In genomic region chr6:35091353-35092083, GRCh38 we compare ENCODE assay signal across 21 cellular contexts. TPM values are rescaled to one million over a fixed set of nuclear protein-coding genes. Genes with fewer than 3 reads are reported as not detected.
A peak's percentile ranks its signal among the peaks of the same experiment; 100 is the strongest.
DNase-seq lines count a peak whose midpoint lies in the region; ATAC-seq, FAIRE-seq and TF ChIP-seq lines count a peak whose summit lies in the region.
"Had no signal": no experiment of that assay in that cellular context is flagged by ENCODE, and none has a peak within 500 bp of the region (broad histone marks: within the 10 kb centered on the region; RNA-seq: fewer than 3 reads in every experiment).

No MANE protein-coding gene starts in this region.

- no peaks in the 10 kb centered on the region for H3K9me3 ChIP-seq in astrocyte (ENCODE audit: insufficient read depth, low read depth, low read length)
- no peaks in the 10 kb centered on the region for H3K9me3 ChIP-seq in thoracic aorta
- no peaks in the 10 kb centered on the region for H3K9me3 ChIP-seq in SK-N-SH
- H3K9me3 ChIP-seq: neutrophil had no signal

- H3K79me2 ChIP-seq in astrocyte (ENCODE audit: insufficient read depth, low read length) (no peaks in the 10 kb centered on the region), SK-N-SH (ENCODE audit: insufficient read depth) (no peaks in the 10 kb centered on the region)

- no peaks in the 10 kb centered on the region for H3K27me3 Mint-ChIP-seq in astrocyte (ENCODE audit: low read depth, unreplicated experiment)
- H3K27me3 Mint-ChIP-seq: memory B cell had no signal

- ATAC-seq in thoracic aorta (ENCODE audit: insufficient number of reproducible peaks, low FRiP score, low read depth), result no peak

- H3K4me1 ChIP-seq in astrocyte (ENCODE audit: insufficient read depth, low read length), result peaks cover 40% of the 10 kb centered on the region
- H3K4me1 ChIP-seq in thoracic aorta (ENCODE audit: control insufficient read depth in 1 of 2, low read depth in 2 of 2), result peaks cover 53 to 98% of the 10 kb centered on the region in 2 donors
- H3K4me1 ChIP-seq in SK-N-SH (ENCODE audit: control insufficient read depth in 1 of 2, insufficient read depth in 2 of 2, low read depth in 1 of 2, low read length in 1 of 2), result peaks cover 11 to 36% of the 10 kb centered on the region in 2 experiments

- H4K20me1 ChIP-seq in astrocyte (ENCODE audit: insufficient read depth, low read length), result no peaks in the 10 kb centered on the region
- no peaks in the 10 kb centered on the region for H4K20me1 ChIP-seq in SK-N-SH (ENCODE audit: insufficient read depth)

- H3K4me2 ChIP-seq in astrocyte (ENCODE audit: low read length) (peak overlapping the region; percentile 54), SK-N-SH (no peak overlapping the region)

- no peak overlapping the region for H3K27ac Mint-ChIP-seq in astrocyte (ENCODE audit: unreplicated experiment)
- H3K27ac Mint-ChIP-seq: CD4-positive, CD25-positive, alpha-beta regulatory T cell; memory B cell; T-helper 2 cell treated with Interferon-gamma antibody and Interleukin-4, amounts not matched to agents 5 μg/mL and 100 μg/mL, for 36 hours had no signal

- DNase-seq in GM04503 (ENCODE audit: low read depth) (peak; percentile 7), astrocyte (ENCODE audit: low read depth) (peak; percentile 8), islet precursor cell (peak; percentile 50), thoracic aorta (ENCODE audit: low spot score) (no peak), SK-N-SH (no peak), amygdala (lab: John Stamatoyannopoulos, UW) (no peak), NCI-H1417 (lab: John Stamatoyannopoulos, UW) (no peak), dorsolateral prefrontal cortex (no peak)
- DNase-seq: activated CD4-positive, alpha-beta T cell treated with anti-CD3 and anti-CD28 coated beads for 48 hours; activated T-cell treated with anti-CD3 and anti-CD28 coated beads, Interleukin-2, amount 50 U/mL, for 48 hours; amniotic stem cell; CD4-positive, CD25-positive, alpha-beta regulatory T cell; dermis blood vessel endothelial cell; foreskin melanocyte; immature natural killer cell; stimulated activated CD4-positive, alpha-beta T cell treated with anti-CD3 and anti-CD28 coated beads, Interleukin-12 subunit alpha, Interleukin-12 subunit beta, amount 100 ng/mL, for 4 hours had no signal

- peaks cover 12% of the 10 kb centered on the region for H3K36me3 Mint-ChIP-seq in astrocyte (ENCODE audit: low read depth, unreplicated experiment)

- H3K27ac ChIP-seq in astrocyte (ENCODE audit: low read depth, low read length) (no peak overlapping the region), thoracic aorta (peak overlapping the region; percentile 79 to 85), SK-N-SH (ENCODE audit: low read depth in 2 of 2, low read length in 1 of 2) (no peak overlapping the region), dorsolateral prefrontal cortex (peak overlapping the region in 10 of 59 donors; percentile 5 to 58 (median 20))
- H3K27ac ChIP-seq: neutrophil had no signal

- TF ChIP-seq RAD21 in SK-N-SH (IDR thresholded peaks at IDR 0.05; ENCODE audit: low read length), result no peak

- peaks cover 9% of the 10 kb centered on the region for H3F3A ChIP-seq in SK-N-SH (replicated peaks; ENCODE audit: insufficient read depth)

- POLR2A ChIA-PET in SK-N-SH (lab: Yijun Ruan, JAX), result no interaction called here

- H3K27me3 ChIP-seq in astrocyte (ENCODE audit: insufficient read depth, low read length) (no peaks in the 10 kb centered on the region), thoracic aorta (replicated peaks; ENCODE audit: insufficient read depth) (no peaks in the 10 kb centered on the region), SK-N-SH (ENCODE audit: insufficient read depth) (no peaks in the 10 kb centered on the region), dorsolateral prefrontal cortex (no peaks in the 10 kb centered on the region)
- H3K27me3 ChIP-seq: neutrophil had no signal

- no peaks in the 10 kb centered on the region for H3K9me3 Mint-ChIP-seq in astrocyte (ENCODE audit: unreplicated experiment)
- H3K9me3 Mint-ChIP-seq: CD4-positive, CD25-positive, alpha-beta regulatory T cell; immature natural killer cell; memory B cell; T-helper 2 cell treated with Interferon-gamma antibody and Interleukin-4, amounts not matched to agents 5 μg/mL and 100 μg/mL, for 36 hours had no signal

- CTCF ChIA-PET in SK-N-SH (lab: Yijun Ruan, JAX), result interaction anchor here (1.2 to 1.9 kb wide), 4 partner anchors 20 to 104 kb away, joined by 3 to 9 read pairs (median 3); no protein-coding TSS in a partner anchor

- no peak for TF ChIP-seq EP300 in SK-N-SH (IDR thresholded peaks at IDR 0.05; ENCODE audit: borderline replicate concordance in 1 of 2, low read depth in 1 of 2, low read length in 1 of 2)

- 95% methylated on average over 18 of the region's 18 CpGs for WGBS in SK-N-SH (ENCODE audit: low lambda C conversion rate)

- H2AFZ ChIP-seq in astrocyte (ENCODE audit: low read depth, low read length) (no peak overlapping the region), SK-N-SH (ENCODE audit: low read depth) (no peak overlapping the region)

- H3K4me3 ChIP-seq in astrocyte (ENCODE audit: insufficient read depth, low read depth, low read length) (no peak overlapping the region), thoracic aorta (no peak overlapping the region), SK-N-SH (ENCODE audit: low read depth in 2 of 2, low read length in 1 of 2) (no peak overlapping the region), dorsolateral prefrontal cortex (no peak overlapping the region)

- H3K4me3 Mint-ChIP-seq in astrocyte (ENCODE audit: unreplicated experiment), result no peak overlapping the region
- H3K4me3 Mint-ChIP-seq: CD4-positive, CD25-positive, alpha-beta regulatory T cell; immature natural killer cell; memory B cell; T-helper 2 cell treated with Interferon-gamma antibody and Interleukin-4, amounts not matched to agents 5 μg/mL and 100 μg/mL, for 36 hours had no signal

- intact Hi-C loops in dorsolateral prefrontal cortex (cut with DNase I), result loop anchor here in 1 of 2 donors (10.0 kb wide), 1 partner anchor 443 kb away; no protein-coding TSS in a partner anchor

- H3K4me1 Mint-ChIP-seq in astrocyte (ENCODE audit: low read depth, unreplicated experiment), result peaks cover 52% of the 10 kb centered on the region
- H3K4me1 Mint-ChIP-seq: memory B cell had no signal

- H3K36me3 ChIP-seq in astrocyte (ENCODE audit: insufficient read depth, low read length), result no peaks in the 10 kb centered on the region
- peaks cover 21% of the 10 kb centered on the region for H3K36me3 ChIP-seq in thoracic aorta
- peaks cover 0 to 14% of the 10 kb centered on the region in 2 experiments for H3K36me3 ChIP-seq in SK-N-SH (replicated peaks in 1 of 2; ENCODE audit: control insufficient read depth in 1 of 2, insufficient read depth in 2 of 2, low read length in 1 of 2)

- no peaks in the 10 kb centered on the region for H3K9me2 ChIP-seq in SK-N-SH

- H3K9ac ChIP-seq in astrocyte (ENCODE audit: low read length) (no peak overlapping the region), SK-N-SH (no peak overlapping the region)

- no peak for FAIRE-seq in astrocyte (lab: Jason Lieb, UNC)
- FAIRE-seq: G401.6 had no signal

- TF ChIP-seq CTCF in astrocyte (IDR thresholded peaks at IDR 0.05; ENCODE audit: insufficient read depth, low read depth, low read length) (no peak), thoracic aorta (IDR thresholded peaks at IDR 0.05) (no peak), SK-N-SH (IDR thresholded peaks at IDR 0.05) (no peak), dorsolateral prefrontal cortex (IDR thresholded peaks at IDR 0.05 in 54 of 56, conservative IDR thresholded peaks at IDR 0.05 in 2 of 56; ENCODE audit: low read depth in 1 of 56, partially characterized antibody in 56 of 56) (no peak)

TF ChIP-seq in SK-N-SH, 30 proteins besides CTCF, POLR2A, EP300 and RAD21 (continues in another document):
- TF ChIP-seq POLR2AphosphoS5 (IDR thresholded peaks at IDR 0.05; ENCODE audit: low read depth, low read length) (no peak), FOXJ3 (CRISPR knock-in tag; IDR thresholded peaks at IDR 0.05) (no peak), FOXM1 (IDR thresholded peaks at IDR 0.05; ENCODE audit: low read depth) (no peak)
- TF ChIP-seq, protein P1, sequence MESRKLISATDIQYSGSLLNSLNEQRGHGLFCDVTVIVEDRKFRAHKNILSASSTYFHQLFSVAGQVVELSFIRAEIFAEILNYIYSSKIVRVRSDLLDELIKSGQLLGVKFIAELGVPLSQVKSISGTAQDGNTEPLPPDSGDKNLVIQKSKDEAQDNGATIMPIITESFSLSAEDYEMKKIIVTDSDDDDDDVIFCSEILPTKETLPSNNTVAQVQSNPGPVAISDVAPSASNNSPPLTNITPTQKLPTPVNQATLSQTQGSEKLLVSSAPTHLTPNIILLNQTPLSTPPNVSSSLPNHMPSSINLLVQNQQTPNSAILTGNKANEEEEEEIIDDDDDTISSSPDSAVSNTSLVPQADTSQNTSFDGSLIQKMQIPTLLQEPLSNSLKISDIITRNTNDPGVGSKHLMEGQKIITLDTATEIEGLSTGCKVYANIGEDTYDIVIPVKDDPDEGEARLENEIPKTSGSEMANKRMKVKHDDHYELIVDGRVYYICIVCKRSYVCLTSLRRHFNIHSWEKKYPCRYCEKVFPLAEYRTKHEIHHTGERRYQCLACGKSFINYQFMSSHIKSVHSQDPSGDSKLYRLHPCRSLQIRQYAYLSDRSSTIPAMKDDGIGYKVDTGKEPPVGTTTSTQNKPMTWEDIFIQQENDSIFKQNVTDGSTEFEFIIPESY (IDR thresholded peaks at IDR 0.05; ENCODE audit: borderline replicate concordance, low read depth), result no peak
- TF ChIP-seq, protein P2, sequence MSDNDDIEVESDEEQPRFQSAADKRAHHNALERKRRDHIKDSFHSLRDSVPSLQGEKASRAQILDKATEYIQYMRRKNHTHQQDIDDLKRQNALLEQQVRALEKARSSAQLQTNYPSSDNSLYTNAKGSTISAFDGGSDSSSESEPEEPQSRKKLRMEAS (IDR thresholded peaks at IDR 0.05; ENCODE audit: low read depth), result no peak

RNA-seq across cellular contexts. Expression of gene TCP11, which starts 49.6 kb away (rescaled TPM):
- total RNA-seq in astrocyte (not detected in 2 replicates), thoracic aorta (not detected), dorsolateral prefrontal cortex (1 to 10 TPM in 21 of 120 experiments, under 1 TPM in 55, not detected in 44; 0.29 to 2.4 (median 0.73) TPM)
- 0.05 and 0.16 TPM in 2 replicates for polyA plus RNA-seq in SK-N-SH (2012; rRNA removed)
- 0.04 and 0.13 TPM in 2 replicates for polyA plus RNA-seq in SK-N-SH (2012; cell fraction: cytosol; rRNA removed)
- 0.08 and 0.18 TPM in 2 replicates for polyA plus RNA-seq in SK-N-SH (2012; cell fraction: nucleus; rRNA removed)
- total RNA-seq: CD4-positive, CD25-positive, alpha-beta regulatory T cell; M059J had no signal
- polyA plus RNA-seq: CD4-positive, CD25-positive, alpha-beta regulatory T cell; immature natural killer cell had no signal

Comparison
In these comparisons a context has a peak if more than half of its experiments do, and no peak if none do; other contexts are left out.
1. DNase-seq: peak in GM04503 (single experiment), astrocyte (single experiment) and islet precursor cell (single experiment); none in thoracic aorta (single experiment), SK-N-SH (single experiment), amygdala (0 of 56), NCI-H1417 (0 of 3) and dorsolateral prefrontal cortex (0 of 10).
2. H3K27ac ChIP-seq: peak in thoracic aorta (2 of 2); none in astrocyte (single experiment) and SK-N-SH (0 of 2).